ENCODE assay signal across 8 cellular contexts in the genomic region with DNA sequence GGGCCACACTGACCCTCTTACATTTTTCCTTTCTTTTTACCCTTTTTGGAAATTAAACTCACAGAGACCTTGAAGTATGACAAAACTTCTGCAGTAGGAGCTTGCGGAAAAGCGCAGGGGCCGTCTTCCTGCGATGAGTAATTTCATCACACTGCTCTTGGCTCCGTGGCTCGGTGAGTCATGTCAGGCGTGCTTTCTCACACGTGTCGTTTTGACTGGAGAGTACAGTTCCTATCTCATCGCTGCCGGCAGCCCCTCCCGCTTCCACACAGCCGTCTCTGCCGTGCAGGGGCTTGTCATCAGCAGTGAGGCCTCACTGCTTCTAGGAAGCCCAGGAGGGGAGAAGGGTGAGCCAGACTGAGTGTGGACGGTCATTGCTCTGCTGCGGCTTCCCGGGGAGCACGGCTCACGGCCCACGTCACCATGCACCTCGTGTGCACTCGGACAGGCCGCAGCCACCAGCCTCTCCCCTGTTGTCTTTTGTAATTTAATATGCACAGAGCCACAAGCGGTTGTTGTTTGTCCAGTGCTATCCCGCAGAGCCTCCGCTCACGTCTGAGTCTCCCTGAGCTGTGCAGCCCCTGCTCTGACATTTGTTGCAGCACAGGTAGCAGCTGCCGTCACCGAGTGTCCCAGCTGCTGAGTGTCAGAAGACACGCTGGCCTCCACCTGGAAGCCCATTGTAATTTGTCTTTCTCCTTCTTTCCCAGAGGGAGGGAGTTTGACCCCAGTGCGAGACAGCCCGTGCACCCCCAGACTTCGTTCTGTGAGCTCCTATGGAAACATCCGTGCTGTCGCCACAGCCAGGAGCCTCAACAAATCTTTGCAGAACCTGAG.
DNase-seq lines count a peak whose midpoint lies in the region; ATAC-seq lines count a peak whose summit lies in the region.

No MANE protein-coding gene starts in this region.

- peaks cover 84% of the 10 kb centered on the region for H3K36me3 Mint-ChIP-seq in dendritic cell treated with granulocyte-macrophage colony-stimulating factor and Interleukin-4, amounts not matched to agents 40 ng/mL and 50 ng/mL, for 4 days (ENCODE audit: low read depth)
- peaks cover 4% of the 10 kb centered on the region for H3K36me3 Mint-ChIP-seq in natural killer cell treated with Interleukin-12 subunit alpha and Interleukin-12 subunit beta and Interleukin-15 and Interleukin-18, amount 100 ng/mL, for 72 hours
- peaks cover 54% of the 10 kb centered on the region for H3K36me3 Mint-ChIP-seq in stimulated activated memory B cell treated with anti-CD40 and anti-IgM and Interleukin-4, amounts not matched to agents 10 μg/mL and 1 μg/mL and 100 μg/mL, for 72 hours

- H3K27ac Mint-ChIP-seq in dendritic cell treated with granulocyte-macrophage colony-stimulating factor and Interleukin-4, amounts not matched to agents 40 ng/mL and 50 ng/mL, for 4 days, result peak overlapping the region; percentile 81
- peak overlapping the region; percentile 88 to 94 for H3K27ac Mint-ChIP-seq in natural killer cell treated with Interleukin-12 subunit alpha and Interleukin-12 subunit beta and Interleukin-15 and Interleukin-18, amount 100 ng/mL, for 72 hours
- peak overlapping the region; percentile 86 for H3K27ac Mint-ChIP-seq in stimulated activated memory B cell treated with anti-CD40 and anti-IgM and Interleukin-4, amounts not matched to agents 10 μg/mL and 1 μg/mL and 100 μg/mL, for 72 hours

- H3K9me3 Mint-ChIP-seq in dendritic cell treated with granulocyte-macrophage colony-stimulating factor and Interleukin-4, amounts not matched to agents 40 ng/mL and 50 ng/mL, for 4 days, result no peaks in the 10 kb centered on the region
- no peaks in the 10 kb centered on the region for H3K9me3 Mint-ChIP-seq in natural killer cell treated with Interleukin-12 subunit alpha and Interleukin-12 subunit beta and Interleukin-15 and Interleukin-18, amount 100 ng/mL, for 72 hours
- H3K9me3 Mint-ChIP-seq in stimulated activated memory B cell treated with anti-CD40 and anti-IgM and Interleukin-4, amounts not matched to agents 10 μg/mL and 1 μg/mL and 100 μg/mL, for 72 hours, result no peaks in the 10 kb centered on the region

- ATAC-seq in natural killer cell treated with Interleukin-12 subunit alpha and Interleukin-12 subunit beta and Interleukin-15 and Interleukin-18, amount 100 ng/mL, for 72 hours, result peak; percentile 91
- peak; percentile 91 for ATAC-seq in stimulated activated memory B cell treated with anti-CD40 and anti-IgM and Interleukin-4, amounts not matched to agents 10 μg/mL and 1 μg/mL and 100 μg/mL, for 72 hours
- ATAC-seq in GM19467 (IDR thresholded peaks at IDR 0.05; ENCODE audit: unreplicated experiment), result no peak

- H3K4me1 Mint-ChIP-seq in dendritic cell treated with granulocyte-macrophage colony-stimulating factor and Interleukin-4, amounts not matched to agents 40 ng/mL and 50 ng/mL, for 4 days (ENCODE audit: low read depth), result peaks cover 48% of the 10 kb centered on the region
- peaks cover 28 to 39% of the 10 kb centered on the region in 2 donors for H3K4me1 Mint-ChIP-seq in natural killer cell treated with Interleukin-12 subunit alpha and Interleukin-12 subunit beta and Interleukin-15 and Interleukin-18, amount 100 ng/mL, for 72 hours (ENCODE audit: low read depth in 2 of 2)
- H3K4me1 Mint-ChIP-seq in stimulated activated memory B cell treated with anti-CD40 and anti-IgM and Interleukin-4, amounts not matched to agents 10 μg/mL and 1 μg/mL and 100 μg/mL, for 72 hours, result peaks cover 49% of the 10 kb centered on the region

- H3K4me3 Mint-ChIP-seq in dendritic cell treated with granulocyte-macrophage colony-stimulating factor and Interleukin-4, amounts not matched to agents 40 ng/mL and 50 ng/mL, for 4 days, result peak overlapping the region; percentile 59
- peak overlapping the region; percentile 84 for H3K4me3 Mint-ChIP-seq in natural killer cell treated with Interleukin-12 subunit alpha and Interleukin-12 subunit beta and Interleukin-15 and Interleukin-18, amount 100 ng/mL, for 72 hours
- H3K4me3 Mint-ChIP-seq in stimulated activated memory B cell treated with anti-CD40 and anti-IgM and Interleukin-4, amounts not matched to agents 10 μg/mL and 1 μg/mL and 100 μg/mL, for 72 hours, result peak overlapping the region; percentile 40

- peaks cover 7% of the 10 kb centered on the region for H3K27me3 Mint-ChIP-seq in dendritic cell treated with granulocyte-macrophage colony-stimulating factor and Interleukin-4, amounts not matched to agents 40 ng/mL and 50 ng/mL, for 4 days
- H3K27me3 Mint-ChIP-seq in natural killer cell treated with Interleukin-12 subunit alpha and Interleukin-12 subunit beta and Interleukin-15 and Interleukin-18, amount 100 ng/mL, for 72 hours, result no peaks in the 10 kb centered on the region
- H3K27me3 Mint-ChIP-seq in stimulated activated memory B cell treated with anti-CD40 and anti-IgM and Interleukin-4, amounts not matched to agents 10 μg/mL and 1 μg/mL and 100 μg/mL, for 72 hours, result no peaks in the 10 kb centered on the region

- intact Hi-C loops in dendritic cell treated with granulocyte-macrophage colony-stimulating factor and Interleukin-4, amounts not matched to agents 40 ng/mL and 50 ng/mL, for 4 days (cut with micrococcal nuclease), result loop anchor here (5.0 kb wide), 1 partner anchor 45 kb away; no protein-coding TSS in a partner anchor

- peak; percentile 44 for DNase-seq in COLO668 (lab: John Stamatoyannopoulos, UW; ENCODE audit: unreplicated experiment)
- DNase-seq in GOT3 (lab: John Stamatoyannopoulos, UW), result peak; percentile 58
- DNase-seq in NCI-H1694 treated with DMSO at 0.1 percent for 48 hours (lab: John Stamatoyannopoulos, UW), result peak; percentile 44
- DNase-seq in activated CD4-positive, alpha-beta T cell treated with anti-CD3 and anti-CD28 coated beads, Interleukin-2, amount 50 U/mL, for 1 hour, result peak; percentile 87
- peak; percentile 89 for DNase-seq in natural killer cell treated with Interleukin-12 subunit alpha and Interleukin-12 subunit beta and Interleukin-15 and Interleukin-18, amount 100 ng/mL, for 72 hours (ENCODE audit: low spot score)
